In genomic region chr4:124564121-124564520, GRCh38 we compare ENCODE assay signal across 26 cellular contexts.
"Had no signal": no experiment of that assay in that cellular context is flagged by ENCODE, and none has a peak within 500 bp of the region (broad histone marks: within the 10 kb centered on the region; RNA-seq: fewer than 3 reads in every experiment).

No MANE protein-coding gene starts in this region.

- FAIRE-seq: pancreas had no signal

- H3K27ac Mint-ChIP-seq: natural killer cell treated with Interleukin-12 subunit alpha and Interleukin-12 subunit beta and Interleukin-15 and Interleukin-18, amount 100 ng/mL, for 72 hours; neural progenitor cell; progenitor cell of endocrine pancreas had no signal

- H3K9ac ChIP-seq: neural progenitor cell had no signal

- H3K36me3 Mint-ChIP-seq: natural killer cell treated with Interleukin-12 subunit alpha and Interleukin-12 subunit beta and Interleukin-15 and Interleukin-18, amount 100 ng/mL, for 72 hours; neural progenitor cell had no signal

- ATAC-seq: foreskin keratinocyte; left cardiac atrium; lower lobe of right lung; natural killer cell treated with Interleukin-12 subunit alpha and Interleukin-12 subunit beta and Interleukin-15 and Interleukin-18, amount 100 ng/mL, for 72 hours; pancreas; right lobe of liver; upper lobe of right lung had no signal

- H3K4me1 Mint-ChIP-seq: neural progenitor cell had no signal

- H3K9me3 ChIP-seq: esophagus muscularis mucosa, pancreas, right lobe of liver, suprapubic skin, tibial artery, upper lobe of right lung, vagina had no signal

- H3K27me3 ChIP-seq: esophagus muscularis mucosa, foreskin keratinocyte, hepatocyte, neural progenitor cell, pancreas, right lobe of liver, suprapubic skin, tibial artery, upper lobe of right lung, vagina had no signal

- H3K4me3 ChIP-seq: coronary artery, esophagus muscularis mucosa, hepatocyte, left ventricle myocardium inferior, lower lobe of right lung, neural progenitor cell, pancreas, right lobe of liver, suprapubic skin, tibial artery, upper lobe of right lung, vagina had no signal

- H3K4me3 Mint-ChIP-seq: natural killer cell treated with Interleukin-12 subunit alpha and Interleukin-12 subunit beta and Interleukin-15 and Interleukin-18, amount 100 ng/mL, for 72 hours; neural progenitor cell had no signal

- DNase-seq: cerebellar nuclear complex; effector memory CD4-positive, alpha-beta T cell; foreskin keratinocyte; head of caudate nucleus; kidney; left cardiac atrium; left ventricle myocardium inferior; lower lobe of right lung; mesenchymal stem cell; midbrain; nucleus accumbens; pancreas; retina; right lobe of liver; stimulated activated CD4-positive, alpha-beta T cell treated with anti-CD3 and anti-CD28 coated beads, Interleukin-12 subunit alpha, Interleukin-12 subunit beta, amount 100 ng/mL, for 4 hours; stimulated activated naive CD4-positive, alpha-beta T cell treated with Interleukin-2 at 50 U/mL for 16 hours; tibial artery; upper lobe of right lung had no signal

- H3K4me1 ChIP-seq: esophagus muscularis mucosa, foreskin keratinocyte, left ventricle myocardium inferior, lower lobe of right lung, neural progenitor cell, pancreas, right lobe of liver, suprapubic skin, upper lobe of right lung, vagina had no signal

- H3K27me3 Mint-ChIP-seq: natural killer cell treated with Interleukin-12 subunit alpha and Interleukin-12 subunit beta and Interleukin-15 and Interleukin-18, amount 100 ng/mL, for 72 hours; progenitor cell of endocrine pancreas had no signal

- H3K36me3 ChIP-seq: esophagus muscularis mucosa, left ventricle myocardium inferior, lower lobe of right lung, pancreas, right lobe of liver, suprapubic skin, tibial artery, upper lobe of right lung, vagina had no signal
